7 cellular contexts compared by ENCODE assay signal in the genomic region with DNA sequence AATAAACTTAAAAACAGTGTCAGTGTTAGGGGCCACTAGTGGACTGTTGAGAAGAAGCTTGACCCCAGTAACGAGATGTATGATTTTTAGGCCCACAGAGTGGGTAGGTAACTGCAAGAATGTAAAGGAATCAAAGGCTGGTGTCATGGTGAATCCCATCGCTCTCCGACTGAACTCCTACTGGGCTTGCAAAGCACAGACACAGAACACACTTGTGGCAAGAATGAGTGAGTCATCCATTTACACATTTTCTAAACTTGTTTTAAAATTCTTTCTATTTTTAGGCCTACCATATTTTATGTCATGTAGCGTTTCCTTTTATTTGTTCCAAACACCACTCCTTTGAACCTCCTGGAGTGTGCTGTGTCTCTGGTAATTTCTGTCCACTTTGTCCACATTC. TPM values are rescaled to one million over a fixed set of nuclear protein-coding genes. Genes with fewer than 3 reads are reported as not detected.
"Had no signal": no experiment of that assay in that cellular context is flagged by ENCODE, and none has a peak within 500 bp of the region (broad histone marks: within the 10 kb centered on the region; RNA-seq: fewer than 3 reads in every experiment).

No MANE protein-coding gene starts in this region.

RNA-seq across cellular contexts. Expression of gene TRIM43, which starts 51.1 kb away (rescaled TPM):
- total RNA-seq: LHCN-M2, MCF 10A, PC-3, Peyer's patch, Right ventricle myocardium superior, RPMI7951, SJSA1 had no signal
